25 cellular contexts compared by ENCODE assay signal in the genomic region with DNA sequence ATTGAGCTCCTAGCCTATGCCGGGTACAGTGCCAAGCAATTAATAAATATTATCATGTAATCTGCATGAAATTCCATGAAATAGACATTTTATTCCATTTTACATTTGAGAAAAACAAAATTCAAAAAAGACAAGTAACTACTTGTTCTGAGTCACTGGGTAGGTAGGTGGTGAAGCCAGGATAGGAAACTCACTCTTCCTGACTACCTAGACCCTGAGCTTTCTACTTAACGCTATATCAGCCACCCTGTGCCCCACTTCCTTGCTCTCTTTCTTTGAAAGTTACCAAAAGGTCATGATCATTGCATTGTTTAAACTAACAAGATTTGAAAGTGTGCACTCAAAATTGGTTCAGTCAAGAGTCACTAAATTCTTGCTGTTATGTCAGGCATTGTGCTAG.
DNase-seq lines count a peak whose midpoint lies in the region; ATAC-seq and TF ChIP-seq lines count a peak whose summit lies in the region.
"Had no signal": no experiment of that assay in that cellular context is flagged by ENCODE, and none has a peak within 500 bp of the region (broad histone marks: within the 10 kb centered on the region; RNA-seq: fewer than 3 reads in every experiment).

No MANE protein-coding gene starts in this region.

- H3K4me3 Mint-ChIP-seq in activated CD8-positive, alpha-beta T cell treated with anti-CD3 and anti-CD28 coated beads for 36 hours = no peak overlapping the region
- H3K4me3 Mint-ChIP-seq: CD8-positive, alpha-beta T cell; GM23338; H9 had no signal

- peak overlapping the region; percentile 64 for H3K4me2 ChIP-seq in BLaER1
- no peak overlapping the region for H3K4me2 ChIP-seq in DND-41 (ENCODE audit: insufficient read depth, low read length)
- H3K4me2 ChIP-seq: A549, GM23338 had no signal

- H3K27ac ChIP-seq in BLaER1 (peak overlapping the region; percentile 70; the same call in 1 of the 2 replicates), DND-41 (ENCODE audit: low read length) (peak overlapping the region; percentile 87)
- H3K27ac ChIP-seq: A549, C4-2B, SJSA1 had no signal

- peak overlapping the region; percentile 46 for H3K27ac Mint-ChIP-seq in activated CD8-positive, alpha-beta T cell treated with anti-CD3 and anti-CD28 coated beads for 36 hours
- H3K27ac Mint-ChIP-seq: CD8-positive, alpha-beta T cell had no signal

- no peaks in the 10 kb centered on the region for H3K79me2 ChIP-seq in DND-41 (ENCODE audit: insufficient read depth, low read length)

- DNase-seq in DND-41 (no peak), NK-92 (lab: John Stamatoyannopoulos, UW; ENCODE audit: unreplicated experiment) (no peak), NCI-H1417 treated with DMSO at 0.1 percent for 48 hours (lab: John Stamatoyannopoulos, UW) (no peak), head of caudate nucleus (no peak)
- no peak for DNase-seq in activated CD8-positive, alpha-beta T cell treated with anti-CD3 and anti-CD28 coated beads for 36 hours
- DNase-seq: Caco-2; CD8-positive, alpha-beta T cell; EL; GF-D8; H9; KG1; NCI-H1092 treated with DMSO at 0.1 percent for 48 hours; NCI-H1436 treated with DMSO at 0.1 percent for 48 hours; NCI-H187 treated with DMSO at 0.1 percent for 48 hours; NCI-H2107; NCI-H446 treated with DMSO at 0.1 percent for 48 hours; NCI-H526; Right ventricle myocardium superior; RPMI8226 had no signal

- no peaks in the 10 kb centered on the region for H3K27me3 Mint-ChIP-seq in activated CD8-positive, alpha-beta T cell treated with anti-CD3 and anti-CD28 coated beads for 36 hours

- CTCF ChIA-PET in activated CD8-positive, alpha-beta T cell treated with anti-CD3 and anti-CD28 coated beads for 36 hours (lab: Charles Lee) = no interaction called here

- H3K9ac ChIP-seq in BLaER1 (no peak overlapping the region), DND-41 (ENCODE audit: low read depth, low read length) (no peak overlapping the region)

- no peaks in the 10 kb centered on the region for H3K36me3 Mint-ChIP-seq in activated CD8-positive, alpha-beta T cell treated with anti-CD3 and anti-CD28 coated beads for 36 hours (ENCODE audit: low read depth)
- H3K36me3 Mint-ChIP-seq: CD8-positive, alpha-beta T cell had no signal

- H3K4me1 ChIP-seq in BLaER1 (peaks cover 57% of the 10 kb centered on the region), DND-41 (ENCODE audit: insufficient read depth, low read length) (peaks cover 54% of the 10 kb centered on the region)
- H3K4me1 ChIP-seq: Caco-2, SJSA1 had no signal

- H3K4me1 Mint-ChIP-seq in activated CD8-positive, alpha-beta T cell treated with anti-CD3 and anti-CD28 coated beads for 36 hours (ENCODE audit: low read depth) = peaks cover 28% of the 10 kb centered on the region

- H3K36me3 ChIP-seq in BLaER1 (no peaks in the 10 kb centered on the region), DND-41 (ENCODE audit: insufficient read depth, low read length) (no peaks in the 10 kb centered on the region)
- H3K36me3 ChIP-seq: SJSA1 had no signal

- intact Hi-C loops in activated CD8-positive, alpha-beta T cell treated with anti-CD3 and anti-CD28 coated beads for 36 hours (cut with micrococcal nuclease) = no loop called here
- intact Hi-C loops in head of caudate nucleus (cut with DNase I) = no loop called here

- POLR2A ChIA-PET in activated CD8-positive, alpha-beta T cell treated with anti-CD3 and anti-CD28 coated beads for 36 hours (lab: Charles Lee) = interaction anchor here (0.7 kb wide), 1 partner anchor 1088 kb away, joined by 3 read pairs; no protein-coding TSS in a partner anchor

- H4K20me1 ChIP-seq in BLaER1 (no peaks in the 10 kb centered on the region), DND-41 (ENCODE audit: insufficient read depth, low read length) (no peaks in the 10 kb centered on the region)

- H3K9me3 Mint-ChIP-seq in activated CD8-positive, alpha-beta T cell treated with anti-CD3 and anti-CD28 coated beads for 36 hours = peaks cover 2% of the 10 kb centered on the region
- H3K9me3 Mint-ChIP-seq: CD8-positive, alpha-beta T cell had no signal

- no peak for TF ChIP-seq CTCF in DND-41 (IDR thresholded peaks at IDR 0.05; ENCODE audit: borderline replicate concordance, extremely low read depth, low read length, poor library complexity, severe bottlenecking)
- no peak for TF ChIP-seq CTCF in activated CD8-positive, alpha-beta T cell treated with anti-CD3 and anti-CD28 coated beads for 36 hours (IDR thresholded peaks at IDR 0.05)

- ATAC-seq in DND-41 (ENCODE audit: insufficient read depth, low read depth) = 0 out of 3 replicates have a peak, but pooled peaks have one; percentile 25
- ATAC-seq in activated CD8-positive, alpha-beta T cell treated with anti-CD3 and anti-CD28 coated beads for 36 hours = peak; percentile 67
- peak; percentile 52 for ATAC-seq in esophagus mucosa
- ATAC-seq: A549; CD8-positive, alpha-beta T cell; GM23338 had no signal

- H3K9me3 ChIP-seq in BLaER1 = peaks cover 20% of the 10 kb centered on the region
- no peaks in the 10 kb centered on the region for H3K9me3 ChIP-seq in DND-41 (ENCODE audit: insufficient read depth, low read length, severe bottlenecking)
- H3K9me3 ChIP-seq: Caco-2 had no signal

- no peaks in the 10 kb centered on the region for H3K27me3 ChIP-seq in BLaER1
- no peaks in the 10 kb centered on the region for H3K27me3 ChIP-seq in DND-41 (ENCODE audit: insufficient read depth, low read length, poor library complexity)
- H3K27me3 ChIP-seq: SJSA1 had no signal

- no peak overlapping the region for H2AFZ ChIP-seq in DND-41 (ENCODE audit: low read depth, low read length)
- H2AFZ ChIP-seq: GM23338 had no signal

- H3K4me3 ChIP-seq in BLaER1 = no peak overlapping the region
- H3K4me3 ChIP-seq in DND-41 (ENCODE audit: low read depth in 1 of 2, low read length in 2 of 2) = no peak overlapping the region
- H3K4me3 ChIP-seq: A549, GM23338, SJSA1 had no signal
